Comparison of ENCODE assay signal across 27 cellular contexts in the genomic region with DNA sequence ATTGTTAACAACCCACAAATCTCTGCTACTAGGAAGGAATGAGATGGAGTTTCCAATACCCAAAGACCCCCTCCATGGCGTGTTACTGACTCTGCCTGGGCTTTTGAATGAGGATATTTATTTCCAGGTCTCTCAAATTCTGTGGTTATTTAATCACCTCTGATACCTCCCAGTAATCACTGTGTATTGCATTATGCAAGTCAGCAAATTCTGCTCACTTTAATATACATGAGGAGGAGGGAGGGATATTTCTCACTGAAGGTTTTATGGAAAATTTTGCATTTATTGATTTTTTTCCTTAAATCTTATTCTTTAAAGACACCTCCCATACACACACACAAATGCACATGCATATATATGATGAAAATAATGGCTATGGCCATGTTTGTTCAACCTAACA.
"Had no signal": no experiment of that assay in that cellular context is flagged by ENCODE, and none has a peak within 500 bp of the region (broad histone marks: within the 10 kb centered on the region; RNA-seq: fewer than 3 reads in every experiment).

No MANE protein-coding gene starts in this region.

- H3K27ac ChIP-seq: colonic mucosa, epithelial cell of prostate, esophagus squamous epithelium, gastrocnemius medialis, heart left ventricle, hepatocyte, lower lobe of right lung had no signal

- FAIRE-seq: endometrium, kidney had no signal

- ATAC-seq: effector memory CD8-positive, alpha-beta T cell; esophagus mucosa; gastrocnemius medialis; heart left ventricle; left colon; left lobe of liver; left ventricle myocardium superior; lower lobe of right lung; mucosa of descending colon had no signal

- H3K36me3 ChIP-seq: colonic mucosa, esophagus squamous epithelium, gastrocnemius medialis, heart left ventricle, lower lobe of right lung had no signal

- H3K9me3 ChIP-seq: colonic mucosa, esophagus squamous epithelium, gastrocnemius medialis, heart left ventricle, lower lobe of right lung, mucosa of descending colon had no signal

- H3K4me2 ChIP-seq: hepatocyte had no signal

- H3K4me3 ChIP-seq: colonic mucosa, esophagus squamous epithelium, gastrocnemius medialis, heart left ventricle, hepatocyte, lower lobe of right lung, mucosa of descending colon had no signal

- H3K27me3 ChIP-seq: colonic mucosa, esophagus squamous epithelium, gastrocnemius medialis, hepatocyte had no signal

- DNase-seq: colonic mucosa; cortex of kidney; effector CD8-positive, alpha-beta T cell; effector memory CD8-positive, alpha-beta T cell; endodermal cell; erythroblast; esophagus squamous epithelium; foreskin fibroblast; foreskin melanocyte; gastrocnemius medialis; heart left ventricle; hypothalamus; immature natural killer cell; islet precursor cell; kidney; kidney glomerular epithelial cell; left colon; left ventricle myocardium superior; lower lobe of right lung; mesenchymal stem cell; mucosa of descending colon; naive B cell had no signal

- H2AFZ ChIP-seq: hepatocyte had no signal

- H3K79me2 ChIP-seq: hepatocyte had no signal

- H3K4me1 ChIP-seq: colonic mucosa, esophagus squamous epithelium, gastrocnemius medialis, heart left ventricle, lower lobe of right lung had no signal
